Comparison of ENCODE assay signal across 15 cellular contexts in the genomic region with DNA sequence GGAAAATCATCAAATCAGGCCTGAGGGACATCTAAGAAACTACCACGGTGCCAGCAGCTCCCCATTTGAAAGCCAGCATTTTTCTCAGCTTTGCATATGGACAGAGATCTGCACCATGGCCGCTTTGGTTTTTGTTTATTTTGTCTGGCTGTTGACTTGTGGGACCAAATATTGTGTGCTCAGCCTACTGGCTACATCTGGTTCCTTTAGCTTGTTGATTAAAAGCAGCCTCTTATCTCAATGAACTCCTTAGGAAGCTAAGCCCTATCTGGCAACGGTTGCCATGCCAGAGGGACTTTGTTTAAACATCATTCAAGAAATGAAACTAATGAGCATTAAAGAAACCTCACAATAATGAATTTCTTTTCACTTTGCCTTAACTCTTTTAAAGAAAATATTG. TPM values are rescaled to one million over a fixed set of nuclear protein-coding genes. Genes with fewer than 3 reads are reported as not detected.
DNase-seq lines count a peak whose midpoint lies in the region; ATAC-seq, FAIRE-seq and TF ChIP-seq lines count a peak whose summit lies in the region.
"Had no signal": no experiment of that assay in that cellular context is flagged by ENCODE, and none has a peak within 500 bp of the region (broad histone marks: within the 10 kb centered on the region; RNA-seq: fewer than 3 reads in every experiment).

No MANE protein-coding gene starts in this region.

- no peak overlapping the region for H3K27ac ChIP-seq in K562 (ENCODE audit: extremely low read depth, low read depth, low read length)
- H3K27ac ChIP-seq in mesendoderm (ENCODE audit: low read depth, low read length), result no peak overlapping the region
- H3K27ac ChIP-seq: 22Rv1, SK-N-MC had no signal

- TF ChIP-seq CTCF in K562 (IDR thresholded peaks at IDR 0.05 in 2 of 3, conservative IDR thresholded peaks at IDR 0.05 in 1 of 3; ENCODE audit: insufficient read depth in 2 of 3, low read depth in 1 of 3, low read length in 3 of 3) (no peak), osteocyte (IDR thresholded peaks at IDR 0.05) (no peak)

- H2BK5ac ChIP-seq in mesendoderm (ENCODE audit: low read length), result no peak overlapping the region

- in situ Hi-C loops in K562 (cut with MboI), result no loop called here

- TF ChIP-seq RAD21 in K562 (CRISPR knock-in tag; conservative IDR thresholded peaks at IDR 0.05 in 1 of 2, IDR thresholded peaks at IDR 0.05 in 1 of 2), result no peak

- DNase-seq in NCI-H1092 treated with DMSO at 0.1 percent for 48 hours (lab: John Stamatoyannopoulos, UW), result peak; percentile 59
- no peak for DNase-seq in NCI-H1092 (lab: John Stamatoyannopoulos, UW)
- DNase-seq in NCI-H510A (lab: John Stamatoyannopoulos, UW), result peak; percentile 66
- DNase-seq in K562 (ENCODE audit: extremely low read depth in 1 of 4, low spot score in 3 of 4), result peak in 3 of 4 experiments; percentile 8 to 17 (median 15)
- DNase-seq in mesendoderm, result peak; percentile 78
- DNase-seq in osteocyte (ENCODE audit: extremely low spot score, unreplicated experiment), result no peak
- DNase-seq: activated CD4-positive, alpha-beta T cell treated with anti-CD3 and anti-CD28 coated beads for 36 hours; MM.1S; stimulated activated CD4-positive, alpha-beta T cell treated with anti-CD3 and anti-CD28 coated beads, Interleukin-2, amount 100 ng/mL, for 24 hours had no signal

- no peak overlapping the region for H2AFZ ChIP-seq in K562 (ENCODE audit: low read depth, low read length)

- ATAC-seq in K562 (no peak), GM18867 (IDR thresholded peaks at IDR 0.05; ENCODE audit: unreplicated experiment) (no peak), HG03108 (IDR thresholded peaks at IDR 0.05; ENCODE audit: unreplicated experiment) (no peak)
- ATAC-seq: activated CD4-positive, alpha-beta T cell treated with anti-CD3 and anti-CD28 coated beads for 36 hours; mucosa of descending colon had no signal

- peaks cover 19% of the 10 kb centered on the region for H3K4me1 Mint-ChIP-seq in osteocyte (ENCODE audit: unreplicated experiment)
- H3K4me1 Mint-ChIP-seq: activated CD4-positive, alpha-beta T cell treated with anti-CD3 and anti-CD28 coated beads for 36 hours had no signal

- POLR2A ChIA-PET in K562 (lab: Yijun Ruan, JAX), result interaction anchor here (0.7 to 1.3 kb wide), 2 partner anchors 14 to 33 kb away, joined by 3 to 5 read pairs; no protein-coding TSS in a partner anchor

- no peak overlapping the region for H3K18ac ChIP-seq in mesendoderm (ENCODE audit: low read length)

- no peak for TF ChIP-seq POLR2A in K562 (conservative IDR thresholded peaks at IDR 0.05)

- H3K27me3 ChIP-seq in K562 (ENCODE audit: control insufficient read depth in 2 of 2, insufficient read depth in 2 of 2, low read length in 2 of 2) (no peaks in the 10 kb centered on the region), mesendoderm (ENCODE audit: insufficient read depth, low read length, poor library complexity) (no peaks in the 10 kb centered on the region)

- H3K4me3 Mint-ChIP-seq in osteocyte (ENCODE audit: unreplicated experiment), result no peak overlapping the region
- H3K4me3 Mint-ChIP-seq: activated CD4-positive, alpha-beta T cell treated with anti-CD3 and anti-CD28 coated beads for 36 hours had no signal

- no peak overlapping the region for H2BK15ac ChIP-seq in mesendoderm (replicated peaks; ENCODE audit: low read depth)

- no peak overlapping the region for H3K9ac ChIP-seq in K562 (ENCODE audit: insufficient read depth in 1 of 2, low read depth in 2 of 2, low read length in 2 of 2)
- H3K9ac ChIP-seq in mesendoderm (ENCODE audit: low read length), result no peak overlapping the region

- no peaks in the 10 kb centered on the region for H3K9me1 ChIP-seq in K562 (ENCODE audit: control insufficient read depth, insufficient read depth, low read length)

- no peaks in the 10 kb centered on the region for H3K36me3 ChIP-seq in K562 (ENCODE audit: control insufficient read depth, insufficient read depth, low read length)
- no peaks in the 10 kb centered on the region for H3K36me3 ChIP-seq in mesendoderm (ENCODE audit: control insufficient read depth, insufficient read depth, low read length)

- intact Hi-C loops in K562 (cut with micrococcal nuclease), result no loop called here

- no peak overlapping the region for H3K23ac ChIP-seq in mesendoderm (ENCODE audit: low read length)

- FAIRE-seq in K562 (lab: Jason Lieb, UNC), result no peak
- FAIRE-seq: GM12891 had no signal

- WGBS in K562 (ENCODE audit: insufficient coverage, low coverage, missing lambda C conversion rate), result 2% methylated on average over 3 of the region's 3 CpGs
- no CpG with 5 or more reads among the region's 3 CpGs for WGBS in mesendoderm (ENCODE audit: extremely low coverage, insufficient coverage, low lambda C conversion rate)

- H3K79me2 ChIP-seq in K562 (ENCODE audit: control insufficient read depth, insufficient read depth, low read length) (no peaks in the 10 kb centered on the region), mesendoderm (ENCODE audit: control insufficient read depth, insufficient read depth, low read length) (no peaks in the 10 kb centered on the region)

- CTCF ChIA-PET in K562 (lab: Yijun Ruan, JAX; ENCODE audit: low intra/inter-chr PET ratio), result no interaction called here

- H3K36me3 Mint-ChIP-seq in osteocyte (ENCODE audit: unreplicated experiment), result no peaks in the 10 kb centered on the region

- no TSS peak for BruUV-seq in K562 (replicated peaks; lab: Mats Ljungman, UMichigan)

- H4K20me1 ChIP-seq in K562 (replicated peaks; ENCODE audit: control insufficient read depth, insufficient read depth, low read length), result no peaks in the 10 kb centered on the region

- no peaks in the 10 kb centered on the region for H3K9me3 ChIP-seq in K562 (replicated peaks; ENCODE audit: control insufficient read depth, insufficient read depth, low read depth, low read length)
- H3K9me3 ChIP-seq: mucosa of descending colon had no signal

- H3K27ac Mint-ChIP-seq in osteocyte (ENCODE audit: unreplicated experiment), result no peak overlapping the region
- H3K27ac Mint-ChIP-seq: activated CD4-positive, alpha-beta T cell treated with anti-CD3 and anti-CD28 coated beads for 36 hours had no signal

- no peak for TF ChIP-seq EP300 in K562 (IDR thresholded peaks at IDR 0.05; ENCODE audit: low read length)

- H2BK120ac ChIP-seq in mesendoderm (ENCODE audit: low read depth, low read length), result no peak overlapping the region

- no peak overlapping the region for H4K8ac ChIP-seq in mesendoderm (ENCODE audit: low read depth, low read length)

- H2AK5ac ChIP-seq in mesendoderm (ENCODE audit: low read length), result no peak overlapping the region

- no peaks in the 10 kb centered on the region for H3K27me3 Mint-ChIP-seq in osteocyte (ENCODE audit: unreplicated experiment)

- H3K56ac ChIP-seq in mesendoderm (ENCODE audit: low read length), result no peak overlapping the region

- peaks cover 5% of the 10 kb centered on the region for H3K9me3 Mint-ChIP-seq in osteocyte (ENCODE audit: unreplicated experiment)

- H3K4me2 ChIP-seq in K562 (ENCODE audit: insufficient read depth, low read length) (no peak overlapping the region), mesendoderm (ENCODE audit: low read length) (no peak overlapping the region)

- H3K4ac ChIP-seq in mesendoderm (ENCODE audit: low read depth, low read length), result no peak overlapping the region

- H4K5ac ChIP-seq in mesendoderm (ENCODE audit: low read length), result no peak overlapping the region

- H3K79me1 ChIP-seq in mesendoderm (ENCODE audit: low read length), result no peaks in the 10 kb centered on the region

- no peak overlapping the region for H3K4me3 ChIP-seq in K562
- H3K4me3 ChIP-seq in mesendoderm (ENCODE audit: low read length), result no peak overlapping the region
- H3K4me3 ChIP-seq: mucosa of descending colon, SK-N-MC had no signal

- H3K4me1 ChIP-seq in K562 (replicated peaks in 1 of 2; ENCODE audit: control insufficient read depth in 2 of 2, insufficient read depth in 2 of 2, low read length in 2 of 2) (peaks cover 0 to 3% of the 10 kb centered on the region in 2 experiments; a peak in 1 of 5 replicates), mesendoderm (ENCODE audit: control insufficient read depth, low read depth, low read length) (no peaks in the 10 kb centered on the region)

RNA-seq across cellular contexts. Expression of a gene that starts 13.7 kb away (rescaled TPM):
- 12.1 and 26.9 TPM in 2 replicates for total RNA-seq in K562 (2011; cell fraction: chromatin; rRNA removed; ENCODE audit: low replicate concordance)
- 5.0 and 6.3 TPM in 2 replicates for total RNA-seq in K562 (2011; cell fraction: nucleolus; rRNA removed)
- 12.9 and 16.0 TPM in 2 replicates for total RNA-seq in K562 (2011; cell fraction: nucleoplasm; rRNA removed)
- total RNA-seq in K562 (2014; rRNA removed), result 2.2 and 2.3 TPM in 2 replicates
- total RNA-seq in K562 (2014; rRNA removed; fragmentation: Illumina TruSeq; extraction: Trizol), result 2.8 and 3.0 TPM in 2 replicates
- total RNA-seq in K562 (2015; rRNA removed; fragmentation: Illumina TruSeq; extraction: Trizol), result 3.3 and 3.6 TPM in 2 replicates
- total RNA-seq in K562 (2021), result 2.5 and 5.2 TPM in 2 replicates
- polyA plus RNA-seq in K562 (2011; rRNA removed), result 0.39 and 0.78 TPM in 2 replicates
- 0.06 and 0.58 TPM in 2 replicates for polyA plus RNA-seq in K562 (2011; cell fraction: cytosol; rRNA removed)
- 0.94 and 1.5 TPM in 2 replicates for polyA plus RNA-seq in K562 (2011; cell fraction: nucleus; rRNA removed)
- polyA plus RNA-seq in K562 (2012), result 2.4 and 7.6 TPM in 2 replicates
- polyA plus RNA-seq in K562 (2014; fragmentation: Illumina TruSeq; extraction: Trizol), result 1.4 and 1.5 TPM in 2 replicates
- 1 to 10 TPM in 1 of 2 experiments, under 1 TPM in 1; 0.41 to 1.4 TPM for polyA plus RNA-seq in K562 (2014; fragmentation: Nextera tagmentation; extraction: Ambion mirVana)
- polyA plus RNA-seq in K562 (2014; rRNA removed), result 1.6 and 2.3 TPM in 2 replicates
- polyA minus RNA-seq in K562 (2011; rRNA and poly(A)+ RNA removed), result 0.81 and 2.0 TPM in 2 replicates
- polyA minus RNA-seq in K562 (2011; cell fraction: cytosol; rRNA and poly(A)+ RNA removed), result 1.2 TPM in 1 of 2 replicates, not detected in the other
- polyA minus RNA-seq in K562 (2011; cell fraction: nucleus; rRNA and poly(A)+ RNA removed), result 1.3 and 1.9 TPM in 2 replicates
- polyA plus RNA-seq in mesendoderm (2013, experiment 1 of 2), result 1.5 TPM
- polyA plus RNA-seq in mesendoderm (2013, experiment 2 of 2), result 1.7 TPM
- 25.6 and 26.5 TPM in 2 replicates for total RNA-seq in osteocyte

RNA-seq across cellular contexts. Expression of a gene that starts 32.4 kb away (rescaled TPM):
- 24.3 and 131 TPM in 2 replicates for total RNA-seq in K562 (2011; cell fraction: chromatin; rRNA removed; ENCODE audit: low replicate concordance)
- total RNA-seq in K562 (2011; cell fraction: nucleolus; rRNA removed), result 11.8 and 23.6 TPM in 2 replicates
- total RNA-seq in K562 (2011; cell fraction: nucleoplasm; rRNA removed), result 31.8 and 43.3 TPM in 2 replicates
- total RNA-seq in K562 (2014; rRNA removed) (10.7 and 11.1 TPM in 2 replicates), K562 (2014; rRNA removed; fragmentation: Illumina TruSeq; extraction: Trizol) (12.5 and 13.4 TPM in 2 replicates), K562 (2015; rRNA removed; fragmentation: Illumina TruSeq; extraction: Trizol) (16.5 and 19.2 TPM in 2 replicates), K562 (2021) (11.2 and 11.3 TPM in 2 replicates), osteocyte (6.1 and 7.1 TPM in 2 replicates)
- polyA plus RNA-seq in K562 (2011; rRNA removed) (18.5 and 23.1 TPM in 2 replicates), K562 (2014; fragmentation: Illumina TruSeq; extraction: Trizol) (8.6 and 9.8 TPM in 2 replicates), K562 (2014; fragmentation: Nextera tagmentation; extraction: Ambion mirVana) (1 to 10 TPM; 4.4 to 8.4 TPM), K562 (2014; rRNA removed) (13.0 and 19.1 TPM in 2 replicates)
- 0.75 and 2.6 TPM in 2 replicates for polyA plus RNA-seq in K562 (2011; cell fraction: cytosol; rRNA removed)
- polyA plus RNA-seq in K562 (2011; cell fraction: nucleus; rRNA removed), result 52.1 and 73.8 TPM in 2 replicates
- 5.4 and 8.3 TPM in 2 replicates for polyA plus RNA-seq in K562 (2012)
- 31.4 and 32.7 TPM in 2 replicates for polyA minus RNA-seq in K562 (2011; rRNA and poly(A)+ RNA removed)
- polyA minus RNA-seq in K562 (2011; cell fraction: cytosol; rRNA and poly(A)+ RNA removed), result 2.7 and 2.8 TPM in 2 replicates
- 40.1 and 72.9 TPM in 2 replicates for polyA minus RNA-seq in K562 (2011; cell fraction: nucleus; rRNA and poly(A)+ RNA removed)
- 18.4 TPM for polyA plus RNA-seq in mesendoderm (2013, experiment 1 of 2)
- 17.4 TPM for polyA plus RNA-seq in mesendoderm (2013, experiment 2 of 2)

Comparison
In these comparisons a context has a peak if more than half of its experiments do, and no peak if none do; other contexts are left out.
1. DNase-seq: peak in NCI-H1092 treated with DMSO at 0.1 percent for 48 hours (single experiment), NCI-H510A (single experiment), K562 (3 of 4) and mesendoderm (single experiment); none in NCI-H1092 (single experiment) and osteocyte (single experiment).